In the genomic region with DNA sequence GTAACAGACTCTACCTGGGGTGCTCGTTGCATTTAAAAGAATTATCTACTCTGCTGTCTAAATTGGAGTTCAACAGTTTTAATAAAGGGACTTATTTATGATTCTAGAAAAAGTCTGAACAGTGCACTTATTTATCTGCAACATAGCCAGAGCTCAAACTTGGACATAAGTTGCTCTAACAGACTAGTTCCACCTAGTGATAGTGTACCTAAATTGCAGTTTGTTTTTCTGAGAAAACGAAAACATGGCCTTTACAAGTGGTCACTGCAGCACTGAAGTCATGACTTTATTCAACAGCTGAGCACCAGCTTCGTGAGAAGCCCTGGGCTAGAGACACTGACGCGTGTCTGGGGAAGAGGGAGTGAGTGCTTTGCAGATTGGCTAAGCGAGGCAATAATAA, we compare ENCODE assay signal across 1 cellular context.
TF ChIP-seq lines count a peak whose summit lies in the region.

No MANE protein-coding gene starts in this region.

TF ChIP-seq in WTC11, 78 proteins besides CTCF, POLR2A, EP300 and RAD21 (continued from another document):
- TF ChIP-seq, protein P1, sequence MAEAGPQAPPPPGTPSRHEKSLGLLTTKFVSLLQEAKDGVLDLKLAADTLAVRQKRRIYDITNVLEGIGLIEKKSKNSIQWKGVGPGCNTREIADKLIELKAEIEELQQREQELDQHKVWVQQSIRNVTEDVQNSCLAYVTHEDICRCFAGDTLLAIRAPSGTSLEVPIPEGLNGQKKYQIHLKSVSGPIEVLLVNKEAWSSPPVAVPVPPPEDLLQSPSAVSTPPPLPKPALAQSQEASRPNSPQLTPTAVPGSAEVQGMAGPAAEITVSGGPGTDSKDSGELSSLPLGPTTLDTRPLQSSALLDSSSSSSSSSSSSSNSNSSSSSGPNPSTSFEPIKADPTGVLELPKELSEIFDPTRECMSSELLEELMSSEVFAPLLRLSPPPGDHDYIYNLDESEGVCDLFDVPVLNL (CRISPR knock-in tag; IDR thresholded peaks at IDR 0.05; ENCODE audit: borderline replicate concordance, low read depth), result no peak
- TF ChIP-seq ZNF423 (CRISPR knock-in tag; IDR thresholded peaks at IDR 0.05), result no peak
